Comparison of ENCODE assay signal across 10 cellular contexts in genomic region chr7:37211097-37211496, GRCh38.
DNase-seq lines count a peak whose midpoint lies in the region; FAIRE-seq lines count a peak whose summit lies in the region.
"Had no signal": no experiment of that assay in that cellular context is flagged by ENCODE, and none has a peak within 500 bp of the region (broad histone marks: within the 10 kb centered on the region; RNA-seq: fewer than 3 reads in every experiment).

No MANE protein-coding gene starts in this region.

- no peaks in the 10 kb centered on the region for H3K79me1 ChIP-seq in neuronal stem cell (ENCODE audit: low read depth, low read length)

- 2 to 5% methylated on average over 13 of the region's 13 CpGs for WGBS in GM23248 (ENCODE audit: low coverage in 1 of 2, low lambda C conversion rate in 2 of 2, missing lambda C conversion rate in 2 of 2), 2 experiments
- 71 to 79% (median 77%) methylated on average over 13 of the region's 13 CpGs for WGBS in small intestine, 3 donors
- no CpG with 5 or more reads among the region's 13 CpGs for WGBS in neuronal stem cell (ENCODE audit: extremely low coverage in 2 of 2, insufficient read length in 2 of 2, insufficient replicate concordance in 1 of 2), 2 donors

- H4K8ac ChIP-seq in neuronal stem cell (ENCODE audit: low read depth, low read length): no peak overlapping the region

- H3K27me3 ChIP-seq in GM23248 (replicated peaks; ENCODE audit: insufficient read depth): no peaks in the 10 kb centered on the region
- H3K27me3 ChIP-seq in small intestine (ENCODE audit: control insufficient read depth in 2 of 2, insufficient read depth in 2 of 2, low read length in 2 of 2): no peaks in the 10 kb centered on the region
- no peaks in the 10 kb centered on the region for H3K27me3 ChIP-seq in neuronal stem cell (ENCODE audit: control insufficient read depth in 3 of 3, insufficient read depth in 3 of 3, low read depth in 1 of 3, low read length in 3 of 3)

- H3K9me3 ChIP-seq in GM23248 (ENCODE audit: low read depth): no peaks in the 10 kb centered on the region
- H3K9me3 ChIP-seq in small intestine (ENCODE audit: control insufficient read depth, low read depth): no peaks in the 10 kb centered on the region
- H3K9me3 ChIP-seq in neuronal stem cell (replicated peaks in 1 of 2; ENCODE audit: control insufficient read depth in 2 of 2, insufficient read depth in 1 of 2, low read depth in 1 of 2, low read length in 2 of 2): no peaks in the 10 kb centered on the region

- H2BK120ac ChIP-seq in neuronal stem cell (ENCODE audit: low read depth, low read length): no peak overlapping the region

- no peaks in the 10 kb centered on the region for H3F3A ChIP-seq in GM23248 (ENCODE audit: insufficient read depth)

- H3K4me2 ChIP-seq in GM23248 (ENCODE audit: unreplicated experiment) (no peak overlapping the region), neuronal stem cell (ENCODE audit: insufficient read depth, low read length, poor library complexity, severe bottlenecking) (no peak overlapping the region)

- H2BK12ac ChIP-seq in neuronal stem cell (ENCODE audit: low read length): no peak overlapping the region

- H3K9ac ChIP-seq in GM23248: no peak overlapping the region
- no peak overlapping the region for H3K9ac ChIP-seq in neuronal stem cell (ENCODE audit: low read depth, low read length, poor library complexity)

- H3K23ac ChIP-seq in neuronal stem cell (ENCODE audit: low read depth, low read length, poor library complexity): no peak overlapping the region

- in situ Hi-C loops in GM23248 (cut with MboI): no loop called here

- H3K14ac ChIP-seq in neuronal stem cell (ENCODE audit: low read length): no peak overlapping the region

- no peaks in the 10 kb centered on the region for H3K4me1 ChIP-seq in GM23248 (ENCODE audit: insufficient read depth)
- H3K4me1 ChIP-seq in small intestine (ENCODE audit: control insufficient read depth in 2 of 2, insufficient read depth in 1 of 2, low read depth in 1 of 2, low read length in 1 of 2): no peaks in the 10 kb centered on the region
- peaks cover 2 to 11% of the 10 kb centered on the region in 2 donors for H3K4me1 ChIP-seq in neuronal stem cell (ENCODE audit: control insufficient read depth in 2 of 2, insufficient read depth in 1 of 2, low read depth in 1 of 2, low read length in 2 of 2)

- no peaks in the 10 kb centered on the region for H3K9me2 ChIP-seq in GM23248 (ENCODE audit: insufficient read depth)

- peak; percentile 57 for DNase-seq in GM23248
- DNase-seq in caudate nucleus (lab: John Stamatoyannopoulos, UW): peak in 2 of 61 donors; percentile 14 to 18
- DNase-seq in small intestine: peak; percentile 1
- DNase-seq in D341Med (ENCODE audit: low spot score): no peak
- no peak for DNase-seq in NOMO-1 treated with DMSO at 0.1 percent for 48 hours (lab: John Stamatoyannopoulos, UW; ENCODE audit: unreplicated experiment)
- DNase-seq in RPMI8226: no peak
- DNase-seq in neuronal stem cell (ENCODE audit: low spot score): no peak
- DNase-seq: NCI-H1092, PC-3 had no signal

- H3K4me3 ChIP-seq in GM23248 (no peak overlapping the region), small intestine (ENCODE audit: low read depth in 1 of 2, low read length in 2 of 2) (no peak overlapping the region), neuronal stem cell (ENCODE audit: low read length in 2 of 2) (no peak overlapping the region)

- H2BK15ac ChIP-seq in neuronal stem cell (ENCODE audit: low read length): no peak overlapping the region

- H3K36me3 ChIP-seq in GM23248 (ENCODE audit: low read depth) (no peaks in the 10 kb centered on the region), small intestine (ENCODE audit: control insufficient read depth in 2 of 2, insufficient read depth in 2 of 2, low read length in 2 of 2) (no peaks in the 10 kb centered on the region), neuronal stem cell (replicated peaks in 1 of 2; ENCODE audit: control insufficient read depth in 2 of 2, insufficient read depth in 2 of 2, low read length in 2 of 2) (peaks cover 0 to 7% of the 10 kb centered on the region in 2 donors)

- no peak overlapping the region for H2BK5ac ChIP-seq in neuronal stem cell (ENCODE audit: low read length)

- H3K79me2 ChIP-seq in GM23248 (ENCODE audit: insufficient read depth): no peaks in the 10 kb centered on the region

- H2AK5ac ChIP-seq in neuronal stem cell (ENCODE audit: low read depth, low read length): no peak overlapping the region

- H3K27ac ChIP-seq in GM23248 (no peak overlapping the region), caudate nucleus (ENCODE audit: low read depth, low read length) (peak overlapping the region; percentile 79), small intestine (ENCODE audit: low read depth in 1 of 2, low read length in 1 of 2) (peak overlapping the region in 1 of 2 donors; percentile 46), neuronal stem cell (replicated peaks; ENCODE audit: low read length) (no peak overlapping the region)

- H4K20me1 ChIP-seq in GM23248 (ENCODE audit: insufficient read depth): no peaks in the 10 kb centered on the region

- H4K91ac ChIP-seq in neuronal stem cell (ENCODE audit: low read depth, low read length, poor library complexity): no peak overlapping the region

- peak; percentile 98 for FAIRE-seq in islet of Langerhans (lab: Jason Lieb, UNC)
- FAIRE-seq in small intestine (lab: Jason Lieb, UNC): no peak

- H3K18ac ChIP-seq in neuronal stem cell (ENCODE audit: low read length): no peak overlapping the region

- no peak overlapping the region for H3K4ac ChIP-seq in neuronal stem cell (ENCODE audit: low read length)

- H2AFZ ChIP-seq in GM23248: no peak overlapping the region
- H2AFZ ChIP-seq in neuronal stem cell (ENCODE audit: low read length): no peak overlapping the region

Comparison
In these comparisons a context has a peak if more than half of its experiments do, and no peak if none do; other contexts are left out.
1. DNase-seq: peak in GM23248 (single experiment) and small intestine (single experiment); none in D341Med (single experiment), NOMO-1 treated with DMSO at 0.1 percent for 48 hours (single experiment), RPMI8226 (single experiment) and neuronal stem cell (single experiment).